ENCODE assay signal across 7 cellular contexts in genomic region chr14:68794130-68794855, GRCh38. TPM values are rescaled to one million over a fixed set of nuclear protein-coding genes. Genes with fewer than 3 reads are reported as not detected.
A peak's percentile ranks its signal among the peaks of the same experiment; 100 is the strongest.
DNase-seq lines count a peak whose midpoint lies in the region; ATAC-seq, FAIRE-seq and TF ChIP-seq lines count a peak whose summit lies in the region.

No MANE protein-coding gene starts in this region.

- peak overlapping the region; percentile 98 to 100 (median 99) for H3K27ac ChIP-seq in esophagus squamous epithelium

- H3K27me3 ChIP-seq in esophagus squamous epithelium = no peaks in the 10 kb centered on the region

- H3K4me1 ChIP-seq in esophagus squamous epithelium = peaks cover 8 to 34% (median 13%) of the 10 kb centered on the region in 3 donors

- H3K4me3 Mint-ChIP-seq in activated T-cell treated with anti-CD3 and anti-CD28 coated beads, Interleukin-2, amount 50 U/mL, for 4 hours = peak overlapping the region; percentile 96
- H3K4me3 Mint-ChIP-seq in natural killer cell = peak overlapping the region; percentile 98
- H3K4me3 Mint-ChIP-seq in stimulated activated naive CD8-positive, alpha-beta T cell treated with anti-CD3 and anti-CD28 coated beads, Interleukin-15, amount 100 ng/mL, for 72 hours = peak overlapping the region; percentile 92 to 96

- peak overlapping the region; percentile 99 for H3K27ac Mint-ChIP-seq in natural killer cell
- H3K27ac Mint-ChIP-seq in stimulated activated naive CD8-positive, alpha-beta T cell treated with anti-CD3 and anti-CD28 coated beads, Interleukin-15, amount 100 ng/mL, for 72 hours = peak overlapping the region; percentile 99 to 100

- intact Hi-C loops in esophagus squamous epithelium (cut with DNase I) (no loop called here), natural killer cell (cut with micrococcal nuclease) (loop anchor here (1.0 to 10.0 kb wide), 4 partner anchors 51 to 979 kb away; partner anchors contain the start of genes RAD51B, SUSD6 and ZFYVE26)

- H3K36me3 ChIP-seq in esophagus squamous epithelium = peaks cover 9 to 25% (median 12%) of the 10 kb centered on the region in 3 donors

- ATAC-seq in activated T-cell treated with anti-CD3 and anti-CD28 coated beads, Interleukin-2, amount 50 U/mL, for 4 hours = peak; percentile 27 to 30
- ATAC-seq in natural killer cell = peak; percentile 36 to 56 (median 37)
- peak; percentile 6 for ATAC-seq in stimulated activated naive CD8-positive, alpha-beta T cell treated with anti-CD3 and anti-CD28 coated beads, Interleukin-15, amount 100 ng/mL, for 72 hours

- peaks cover 45% of the 10 kb centered on the region for H3K4me1 Mint-ChIP-seq in activated T-cell treated with anti-CD3 and anti-CD28 coated beads, Interleukin-2, amount 50 U/mL, for 4 hours (ENCODE audit: low read depth)
- peaks cover 49 to 56% of the 10 kb centered on the region in 2 donors for H3K4me1 Mint-ChIP-seq in natural killer cell
- H3K4me1 Mint-ChIP-seq in stimulated activated naive CD8-positive, alpha-beta T cell treated with anti-CD3 and anti-CD28 coated beads, Interleukin-15, amount 100 ng/mL, for 72 hours = peaks cover 54% of the 10 kb centered on the region

- H3K36me3 Mint-ChIP-seq in activated T-cell treated with anti-CD3 and anti-CD28 coated beads, Interleukin-2, amount 50 U/mL, for 4 hours (ENCODE audit: insufficient read depth) = peaks cover 23% of the 10 kb centered on the region
- peaks cover 17% of the 10 kb centered on the region for H3K36me3 Mint-ChIP-seq in natural killer cell

- H3K9me3 ChIP-seq in esophagus squamous epithelium = no peaks in the 10 kb centered on the region

- DNase-seq in GM12892 (ENCODE audit: insufficient read length) (no peak), NCI-H226 (peak; percentile 80), esophagus squamous epithelium (lab: John Stamatoyannopoulos, UW) (peak; percentile 54), natural killer cell (peak; percentile 83), GM19240 (ENCODE audit: insufficient read length, low spot score) (no peak)
- DNase-seq in activated T-cell treated with anti-CD3 and anti-CD28 coated beads, Interleukin-2, amount 50 U/mL, for 4 hours = peak; percentile 86
- DNase-seq in stimulated activated naive CD8-positive, alpha-beta T cell treated with anti-CD3 and anti-CD28 coated beads, Interleukin-15, amount 100 ng/mL, for 72 hours = peak; percentile 81 to 86

- TF ChIP-seq CTCF in esophagus squamous epithelium (IDR thresholded peaks at IDR 0.05) (no peak), natural killer cell (IDR thresholded peaks at IDR 0.05) (no peak)

- peak overlapping the region; percentile 69 to 95 (median 86) for H3K4me3 ChIP-seq in esophagus squamous epithelium

- H3K27me3 Mint-ChIP-seq in activated T-cell treated with anti-CD3 and anti-CD28 coated beads, Interleukin-2, amount 50 U/mL, for 4 hours (ENCODE audit: low read depth) = no peaks in the 10 kb centered on the region
- no peaks in the 10 kb centered on the region for H3K27me3 Mint-ChIP-seq in natural killer cell (ENCODE audit: low read depth in 2 of 2)
- H3K27me3 Mint-ChIP-seq in stimulated activated naive CD8-positive, alpha-beta T cell treated with anti-CD3 and anti-CD28 coated beads, Interleukin-15, amount 100 ng/mL, for 72 hours = no peaks in the 10 kb centered on the region

- FAIRE-seq in GM12892 (lab: Jason Lieb, UNC) = peak; percentile 63

- TF ChIP-seq POLR2A in GM12892 (IDR thresholded peaks at IDR 0.05; ENCODE audit: low read depth, low read length) (peak; percentile 79), esophagus squamous epithelium (IDR thresholded peaks at IDR 0.05) (peak in 3 of 4 donors; percentile 18 to 86 (median 84))

- 0 to 1% methylated on average over 28 to 41 of the region's 41 CpGs for WGBS in esophagus squamous epithelium, 2 donors

- no peaks in the 10 kb centered on the region for H3K9me3 Mint-ChIP-seq in activated T-cell treated with anti-CD3 and anti-CD28 coated beads, Interleukin-2, amount 50 U/mL, for 4 hours
- H3K9me3 Mint-ChIP-seq in natural killer cell = no peaks in the 10 kb centered on the region
- no peaks in the 10 kb centered on the region for H3K9me3 Mint-ChIP-seq in stimulated activated naive CD8-positive, alpha-beta T cell treated with anti-CD3 and anti-CD28 coated beads, Interleukin-15, amount 100 ng/mL, for 72 hours

RNA-seq across cellular contexts. Expression of gene ZFP36L1, which starts 1.4 kb away (rescaled TPM):
- polyA plus RNA-seq in GM12892 (2012; ENCODE audit: missing spikeins) = 61.9 TPM
- 100 to 1,000 TPM; 179 to 242 (median 210) TPM for total RNA-seq in activated T-cell treated with anti-CD3 and anti-CD28 coated beads, Interleukin-2, amount 50 U/mL, for 4 hours
- 100 to 1,000 TPM in 3 of 4 donors, 10 to 100 TPM in 1; 75.4 to 364 (median 152) TPM for total RNA-seq in esophagus squamous epithelium
- 100 to 1,000 TPM; 143 to 167 (median 166) TPM for total RNA-seq in natural killer cell

Comparison
In these comparisons a context has a peak if more than half of its experiments do, and no peak if none do; other contexts are left out.
1. DNase-seq: peak in NCI-H226 (single experiment), activated T-cell treated with anti-CD3 and anti-CD28 coated beads, Interleukin-2, amount 50 U/mL, for 4 hours (single experiment), esophagus squamous epithelium (single experiment), natural killer cell (single experiment) and stimulated activated naive CD8-positive, alpha-beta T cell treated with anti-CD3 and anti-CD28 coated beads, Interleukin-15, amount 100 ng/mL, for 72 hours (2 of 2); none in GM12892 (single experiment) and GM19240 (single experiment).
2. Peak in every context shown above with its lines, with median percentiles within 50 percentile points of each other: ATAC-seq and H3K4me3 Mint-ChIP-seq.